In genomic region chr9:94932647-94933415, GRCh38 we compare ENCODE assay signal across 1 cellular context.
TF ChIP-seq lines count a peak whose summit lies in the region.

No MANE protein-coding gene starts in this region.

TF ChIP-seq in SK-N-SH, 30 proteins besides CTCF, POLR2A, EP300 and RAD21 (continued from another document):
- no peak for TF ChIP-seq REST (IDR thresholded peaks at IDR 0.05; ENCODE audit: low read depth, low read length)
